18 cellular contexts compared by ENCODE assay signal in the genomic region with DNA sequence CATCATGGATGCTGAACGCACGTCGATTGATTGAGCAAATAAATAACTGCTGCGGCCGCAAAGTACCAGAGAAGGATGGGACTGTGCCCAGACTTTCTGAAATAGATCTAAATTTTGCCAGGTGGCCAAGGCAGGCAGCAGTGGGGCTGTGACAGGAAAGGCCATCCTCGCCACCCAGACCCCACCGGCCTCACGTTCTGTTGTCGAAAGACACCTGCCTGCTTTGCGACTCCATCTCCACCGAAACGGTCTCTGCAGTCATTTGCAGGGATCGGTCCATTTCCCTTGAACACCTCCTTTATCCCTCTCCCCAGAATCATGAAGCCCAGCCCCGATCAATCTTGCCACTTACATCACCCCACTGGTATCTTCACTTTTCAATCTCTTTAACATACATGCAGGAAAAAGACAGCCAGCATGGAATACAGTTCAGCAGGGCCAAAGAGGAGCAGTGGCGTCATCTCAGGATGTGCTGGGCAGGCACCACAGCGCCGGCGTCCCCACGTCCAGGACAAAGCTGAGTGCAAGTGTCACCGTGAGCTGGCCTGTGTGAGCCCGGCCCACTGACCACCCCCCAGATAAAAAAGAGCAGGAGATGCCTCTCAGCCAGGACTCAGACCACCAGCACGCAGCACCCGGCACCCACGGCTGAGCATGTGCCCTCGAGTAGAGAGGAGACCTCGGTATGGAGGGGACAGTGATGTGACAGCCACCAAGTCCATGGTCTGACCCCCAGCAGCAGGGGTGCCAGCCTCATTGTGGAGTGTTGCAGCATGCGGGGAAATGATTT.
DNase-seq lines count a peak whose midpoint lies in the region; TF ChIP-seq lines count a peak whose summit lies in the region.
"Had no signal": no experiment of that assay in that cellular context is flagged by ENCODE, and none has a peak within 500 bp of the region (broad histone marks: within the 10 kb centered on the region; RNA-seq: fewer than 3 reads in every experiment).

No MANE protein-coding gene starts in this region.

- H3K36me3 ChIP-seq in prostate gland: no peaks in the 10 kb centered on the region
- H3K36me3 ChIP-seq: BLaER1 treated with 17β-estradiol and CSF1 and Interleukin-3, amounts not matched to agents 10 nM and 100 nM; HAP-1 had no signal

- H3K27ac Mint-ChIP-seq in endothelial cell (ENCODE audit: unreplicated experiment): peak overlapping the region; percentile 80
- H3K27ac Mint-ChIP-seq: CD8-positive, alpha-beta memory T cell had no signal

- peaks cover 23% of the 10 kb centered on the region for H3K27me3 Mint-ChIP-seq in endothelial cell (ENCODE audit: unreplicated experiment)

- H3K27me3 ChIP-seq in prostate gland (replicated peaks; ENCODE audit: insufficient read depth): peaks cover 4% of the 10 kb centered on the region
- H3K27me3 ChIP-seq: BLaER1 treated with 17β-estradiol and CSF1 and Interleukin-3, amounts not matched to agents 10 nM and 100 nM had no signal

- peak; percentile 9 for DNase-seq in activated T-cell treated with anti-CD3 and anti-CD28 coated beads, Interleukin-2, amount 50 U/mL, for 1 hour
- DNase-seq in activated T-cell treated with anti-CD3 and anti-CD28 coated beads for 4 hours: no peak
- no peak for DNase-seq in endothelial cell (ENCODE audit: low spot score)
- peak; percentile 2 for DNase-seq in retina
- DNase-seq in ureter (ENCODE audit: low spot score): peak; percentile 29
- no peak for DNase-seq in foreskin melanocyte
- DNase-seq in prostate gland (ENCODE audit: low spot score): no peak
- DNase-seq: CD8-positive, alpha-beta memory T cell; DMS79; NCI-H1105 treated with DMSO at 0.1 percent for 48 hours; NCI-H1930; NCI-H446; NCI-H69; NK-92 treated with Interleukin-12 subunit alpha and Interleukin-12 subunit beta, amount 100 ng/mL, for 24 hours; RPMI8226 had no signal

- 93% methylated on average over 27 of the region's 27 CpGs for WGBS in prostate gland

- H3K4me1 ChIP-seq in prostate gland (replicated peaks): no peaks in the 10 kb centered on the region
- H3K4me1 ChIP-seq: BLaER1 treated with 17β-estradiol and CSF1 and Interleukin-3, amounts not matched to agents 10 nM and 100 nM; HAP-1 had no signal

- H3K4me3 ChIP-seq in prostate gland: no peak overlapping the region
- H3K4me3 ChIP-seq: BLaER1 treated with 17β-estradiol and CSF1 and Interleukin-3, amounts not matched to agents 10 nM and 100 nM; HAP-1 had no signal

- H3K9me3 ChIP-seq in prostate gland: no peaks in the 10 kb centered on the region
- H3K9me3 ChIP-seq: BLaER1 treated with 17β-estradiol and CSF1 and Interleukin-3, amounts not matched to agents 10 nM and 100 nM; HAP-1 had no signal

- no peak overlapping the region for H3K27ac ChIP-seq in prostate gland
- H3K27ac ChIP-seq: BLaER1 treated with 17β-estradiol and CSF1 and Interleukin-3, amounts not matched to agents 10 nM and 100 nM; HL-60 had no signal

- peaks cover 2% of the 10 kb centered on the region for H3K4me1 Mint-ChIP-seq in endothelial cell (ENCODE audit: unreplicated experiment)
- H3K4me1 Mint-ChIP-seq: CD8-positive, alpha-beta memory T cell had no signal

- peak overlapping the region; percentile 73 for H3K4me3 Mint-ChIP-seq in endothelial cell (ENCODE audit: unreplicated experiment)
- H3K4me3 Mint-ChIP-seq: CD8-positive, alpha-beta memory T cell had no signal

- H3K9me3 Mint-ChIP-seq in endothelial cell (ENCODE audit: unreplicated experiment): peaks cover 49% of the 10 kb centered on the region
- H3K9me3 Mint-ChIP-seq: CD8-positive, alpha-beta memory T cell had no signal

- TF ChIP-seq CTCF in endothelial cell (IDR thresholded peaks at IDR 0.05; ENCODE audit: unreplicated experiment) (no peak), prostate gland (IDR thresholded peaks at IDR 0.05) (no peak)

- intact Hi-C loops in prostate gland (cut with DNase I): no loop called here

- peaks cover 23% of the 10 kb centered on the region for H3K36me3 Mint-ChIP-seq in endothelial cell (ENCODE audit: low read depth, unreplicated experiment)

- no peak for TF ChIP-seq POLR2A in prostate gland (IDR thresholded peaks at IDR 0.05)

Comparison
In these comparisons a context has a peak if more than half of its experiments do, and no peak if none do; other contexts are left out.
1. DNase-seq: peak in activated T-cell treated with anti-CD3 and anti-CD28 coated beads, Interleukin-2, amount 50 U/mL, for 1 hour (single experiment), retina (single experiment) and ureter (single experiment); none in activated T-cell treated with anti-CD3 and anti-CD28 coated beads for 4 hours (single experiment), endothelial cell (single experiment), foreskin melanocyte (single experiment) and prostate gland (single experiment).